In genomic region chr1:1164361-1164700, GRCh38 we compare ENCODE assay signal across 20 cellular contexts. TPM values are rescaled to one million over a fixed set of nuclear protein-coding genes. Genes with fewer than 3 reads are reported as not detected.
DNase-seq lines count a peak whose midpoint lies in the region; ATAC-seq, FAIRE-seq and TF ChIP-seq lines count a peak whose summit lies in the region.
"Had no signal": no experiment of that assay in that cellular context is flagged by ENCODE, and none has a peak within 500 bp of the region (broad histone marks: within the 10 kb centered on the region; RNA-seq: fewer than 3 reads in every experiment).

No MANE protein-coding gene starts in this region.

- H3K4me1 ChIP-seq in HepG2 (ENCODE audit: insufficient read depth, low read length) (peaks cover 57% of the 10 kb centered on the region), right lobe of liver (no peaks in the 10 kb centered on the region), foreskin keratinocyte (peaks cover 5% of the 10 kb centered on the region)
- no peaks in the 10 kb centered on the region for H3K4me1 ChIP-seq in effector memory CD4-positive, alpha-beta T cell (ENCODE audit: control insufficient read depth, insufficient read depth, low read length, poor library complexity, severe bottlenecking)

- TF ChIP-seq POLR2A in HepG2 (IDR thresholded peaks at IDR 0.05; ENCODE audit: insufficient read depth in 1 of 2, low read depth in 2 of 2, low read length in 2 of 2) = no peak
- no peak for TF ChIP-seq POLR2A in right lobe of liver (IDR thresholded peaks at IDR 0.05)

- H3K4me2 ChIP-seq in HepG2 (ENCODE audit: low read depth, low read length) = peak overlapping the region; percentile 82

- no peak for FAIRE-seq in HepG2 (lab: Jason Lieb, UNC)
- FAIRE-seq: A204.1 had no signal

- H3K27ac ChIP-seq in HepG2 (ENCODE audit: extremely low read length, insufficient read depth, low read length) (peak overlapping the region; percentile 34), right lobe of liver (no peak overlapping the region), foreskin keratinocyte (peak overlapping the region; percentile 83)
- H3K27ac ChIP-seq in effector memory CD4-positive, alpha-beta T cell (ENCODE audit: insufficient read depth, low read length, poor library complexity, severe bottlenecking) = no peak overlapping the region
- H3K27ac ChIP-seq: esophagus muscularis mucosa, spleen had no signal

- peak overlapping the region; percentile 58 for H3K4me3 Mint-ChIP-seq in nephron progenitor cell
- H3K4me3 Mint-ChIP-seq: CD4-positive, alpha-beta memory T cell had no signal

- H3K4me3 ChIP-seq in HepG2 (replicated peaks in 1 of 3; ENCODE audit: insufficient read depth in 1 of 3, low read depth in 2 of 3, low read length in 3 of 3) (peak overlapping the region; percentile 47 to 68 (median 67); a peak in 4 of 6 replicates), right lobe of liver (no peak overlapping the region)
- H3K4me3 ChIP-seq in effector memory CD4-positive, alpha-beta T cell (ENCODE audit: insufficient read depth, low read depth, low read length, poor library complexity, severe bottlenecking) = no peak overlapping the region
- H3K4me3 ChIP-seq: spleen had no signal

- H3K27me3 ChIP-seq in HepG2 (ENCODE audit: control insufficient read depth in 1 of 2, insufficient read depth in 2 of 2, low read length in 2 of 2) (no peaks in the 10 kb centered on the region), right lobe of liver (no peaks in the 10 kb centered on the region), foreskin keratinocyte (no peaks in the 10 kb centered on the region)
- no peaks in the 10 kb centered on the region for H3K27me3 ChIP-seq in effector memory CD4-positive, alpha-beta T cell (replicated peaks; ENCODE audit: control insufficient read depth, insufficient read depth, low read length, poor library complexity, severe bottlenecking)

- WGBS in HepG2 (ENCODE audit: low lambda C conversion rate) = 69% methylated on average over 10 of the region's 26 CpGs
- 52% methylated on average over 10 of the region's 26 CpGs for WGBS in right lobe of liver (ENCODE audit: insufficient coverage, low coverage, low lambda C conversion rate, missing lambda C conversion rate)

- ATAC-seq in HepG2 = no peak
- no peak for ATAC-seq in right lobe of liver
- ATAC-seq in foreskin keratinocyte = no peak
- ATAC-seq in HG03342 (IDR thresholded peaks at IDR 0.05; ENCODE audit: unreplicated experiment) = no peak
- ATAC-seq in HG03460 (IDR thresholded peaks at IDR 0.05; ENCODE audit: unreplicated experiment) = no peak

- H3K4me1 Mint-ChIP-seq in nephron progenitor cell = peaks cover 23% of the 10 kb centered on the region

- H3K79me2 ChIP-seq in HepG2 (ENCODE audit: insufficient read depth, low read length) = no peaks in the 10 kb centered on the region

- no TSS peak for BruUV-seq in HepG2 (replicated peaks; lab: Mats Ljungman, UMichigan)

- POLR2A ChIA-PET in HepG2 (lab: Yijun Ruan, JAX) = interaction anchor here (1.0 to 7.4 kb wide), 13 partner anchors 10 to 158 kb away, joined by 3 to 93 read pairs (median 6); partner anchors contain the start of genes AGRN and SDF4

- H3K9me3 ChIP-seq in HepG2 (ENCODE audit: low read length) (no peaks in the 10 kb centered on the region), right lobe of liver (no peaks in the 10 kb centered on the region)
- H3K9me3 ChIP-seq in effector memory CD4-positive, alpha-beta T cell (ENCODE audit: control insufficient read depth, low read length) = no peaks in the 10 kb centered on the region
- H3K9me3 ChIP-seq: esophagus muscularis mucosa, spleen had no signal

- no peak for TF ChIP-seq EP300 in HepG2 (IDR thresholded peaks at IDR 0.05; ENCODE audit: low read depth in 2 of 2, low read length in 2 of 2)
- TF ChIP-seq EP300 in HepG2 (CRISPR knock-in tag; IDR thresholded peaks at IDR 0.05; ENCODE audit: borderline replicate concordance) = no peak

- intact Hi-C loops in HepG2 (cut with micrococcal nuclease; ENCODE audit: unreplicated experiment) = no loop called here
- intact Hi-C loops in right lobe of liver (cut with DNase I) = no loop called here

- H3K36me3 ChIP-seq in HepG2 (replicated peaks in 1 of 2; ENCODE audit: control insufficient read depth in 1 of 2, insufficient read depth in 2 of 2, low read length in 2 of 2) = no peaks in the 10 kb centered on the region
- no peaks in the 10 kb centered on the region for H3K36me3 ChIP-seq in right lobe of liver
- no peaks in the 10 kb centered on the region for H3K36me3 ChIP-seq in effector memory CD4-positive, alpha-beta T cell (ENCODE audit: control insufficient read depth, insufficient read depth, low read length)
- H3K36me3 ChIP-seq: esophagus muscularis mucosa, spleen had no signal

- TF ChIP-seq CTCF in HepG2 (CRISPR knock-in tag; IDR thresholded peaks at IDR 0.05) (no peak), right lobe of liver (IDR thresholded peaks at IDR 0.05) (no peak), foreskin keratinocyte (conservative IDR thresholded peaks at IDR 0.05) (no peak), nephron progenitor cell (IDR thresholded peaks at IDR 0.05) (no peak)

- peaks cover 10% of the 10 kb centered on the region for H3K27me3 Mint-ChIP-seq in nephron progenitor cell (ENCODE audit: low read depth, poor library complexity)

- H4K20me1 ChIP-seq in HepG2 (ENCODE audit: insufficient read depth, low read length) = no peaks in the 10 kb centered on the region

- TF ChIP-seq RAD21 in HepG2 (CRISPR knock-in tag; IDR thresholded peaks at IDR 0.05) = no peak

- CTCF ChIA-PET in HepG2 (lab: Yijun Ruan, JAX; ENCODE audit: low intra/inter-chr PET ratio, low total read pairs) = no interaction called here

- no peaks in the 10 kb centered on the region for H3K9me3 Mint-ChIP-seq in nephron progenitor cell
- H3K9me3 Mint-ChIP-seq: CD4-positive, alpha-beta memory T cell had no signal

- peak overlapping the region; percentile 63; the same call in 1 of the 2 replicates for H3K9ac ChIP-seq in HepG2 (ENCODE audit: insufficient read depth, low read depth, low read length)

- DNase-seq in HepG2 (ENCODE audit: low spot score) = no peak
- DNase-seq in right lobe of liver = no peak
- no peak for DNase-seq in foreskin keratinocyte
- no peak for DNase-seq in nephron progenitor cell
- DNase-seq in EL = no peak
- DNase-seq in effector memory CD4-positive, alpha-beta T cell = no peak
- DNase-seq: amniotic stem cell, KG1, NCI-H146, NCI-H446 treated with DMSO at 0.1 percent for 48 hours, occipital lobe, spleen had no signal

- in situ Hi-C loops in HepG2 (cut with HindIII; ENCODE audit: extremely low pct_ligation_motif_present, low pct_unique_long_range_greater_than_20kb) = no loop called here

- H3K27ac Mint-ChIP-seq in nephron progenitor cell = peak overlapping the region; percentile 71

- H2AFZ ChIP-seq in HepG2 (ENCODE audit: low read length) = no peak overlapping the region

- H3K36me3 Mint-ChIP-seq in nephron progenitor cell (ENCODE audit: low read depth) = no peaks in the 10 kb centered on the region
- H3K36me3 Mint-ChIP-seq: CD4-positive, alpha-beta memory T cell had no signal

RNA-seq across cellular contexts. Expression of gene TTLL10, which starts 9.3 kb away (rescaled TPM):
- total RNA-seq in HepG2 (2016; rRNA removed; fragmentation: Illumina TruSeq; extraction: Trizol) = not detected in 2 replicates
- not detected in 2 replicates for total RNA-seq in HepG2 (2016; cell fraction: cytosol; rRNA removed; fragmentation: Illumina TruSeq; extraction: Trizol; ENCODE audit: low read depth)
- total RNA-seq in HepG2 (2016; cell fraction: insoluble cytoplasmic fraction; rRNA removed; fragmentation: Illumina TruSeq; extraction: Trizol) = not detected in 2 replicates
- not detected in 2 replicates for total RNA-seq in HepG2 (2016; cell fraction: membrane; rRNA removed; fragmentation: Illumina TruSeq; extraction: Trizol)
- total RNA-seq in HepG2 (2016; cell fraction: nucleus; rRNA removed; fragmentation: Illumina TruSeq; extraction: Trizol) = not detected in 2 replicates
- not detected in 2 replicates for polyA plus RNA-seq in HepG2 (2011; rRNA removed)
- polyA plus RNA-seq in HepG2 (2011; cell fraction: cytosol; rRNA removed) = 0.06 and 0.08 TPM in 2 replicates
- polyA plus RNA-seq in HepG2 (2011; cell fraction: nucleus; rRNA removed) = 0.24 and 0.48 TPM in 2 replicates
- polyA plus RNA-seq in HepG2 (2012) = 0.07 TPM in 1 of 2 replicates, not detected in the other
- not detected in 2 replicates for polyA plus RNA-seq in HepG2 (2016; cell fraction: cytosol; fragmentation: Illumina TruSeq; extraction: Trizol; ENCODE audit: low read depth)
- polyA plus RNA-seq in HepG2 (2016; cell fraction: insoluble cytoplasmic fraction; fragmentation: Illumina TruSeq; extraction: Trizol; ENCODE audit: low read depth) = not detected in 2 replicates
- not detected in 2 replicates for polyA plus RNA-seq in HepG2 (2016; cell fraction: membrane; fragmentation: Illumina TruSeq; extraction: Trizol; ENCODE audit: low read depth)
- not detected in 2 replicates for polyA plus RNA-seq in HepG2 (2016; cell fraction: nucleus; fragmentation: Illumina TruSeq; extraction: Trizol; ENCODE audit: insufficient read depth, low read depth)
- 0.18 TPM in 1 of 2 replicates, not detected in the other for polyA minus RNA-seq in HepG2 (2011; rRNA and poly(A)+ RNA removed; ENCODE audit: low replicate concordance)
- not detected in 2 replicates for polyA minus RNA-seq in HepG2 (2011; cell fraction: cytosol; rRNA and poly(A)+ RNA removed)
- polyA minus RNA-seq in HepG2 (2011; cell fraction: nucleus; rRNA and poly(A)+ RNA removed) = not detected in 2 replicates
- total RNA-seq in right lobe of liver = not detected
- not detected in 2 replicates for total RNA-seq in foreskin keratinocyte
- polyA plus RNA-seq in foreskin keratinocyte = 0.02 TPM in 1 of 2 replicates, not detected in the other
- total RNA-seq: CD4-positive, alpha-beta memory T cell; H7; left lobe of liver; occipital lobe had no signal

RNA-seq across cellular contexts. Expression of gene TNFRSF18, which starts 42.1 kb away (rescaled TPM):
- total RNA-seq in HepG2 (2016; rRNA removed; fragmentation: Illumina TruSeq; extraction: Trizol) (not detected in 2 replicates), right lobe of liver (under 1 TPM in 2 of 6 experiments, not detected in 4; 0.24 to 0.27 TPM), foreskin keratinocyte (0.65 and 0.85 TPM in 2 replicates)
- not detected in 2 replicates for total RNA-seq in HepG2 (2016; cell fraction: cytosol; rRNA removed; fragmentation: Illumina TruSeq; extraction: Trizol; ENCODE audit: low read depth)
- total RNA-seq in HepG2 (2016; cell fraction: insoluble cytoplasmic fraction; rRNA removed; fragmentation: Illumina TruSeq; extraction: Trizol) = not detected in 2 replicates
- not detected in 2 replicates for total RNA-seq in HepG2 (2016; cell fraction: membrane; rRNA removed; fragmentation: Illumina TruSeq; extraction: Trizol)
- total RNA-seq in HepG2 (2016; cell fraction: nucleus; rRNA removed; fragmentation: Illumina TruSeq; extraction: Trizol) = not detected in 2 replicates
- polyA plus RNA-seq in HepG2 (2011; rRNA removed) (not detected in 2 replicates), foreskin keratinocyte (0.82 and 1.3 TPM in 2 replicates)
- not detected in 2 replicates for polyA plus RNA-seq in HepG2 (2011; cell fraction: cytosol; rRNA removed)
- 0.19 TPM in 1 of 2 replicates, not detected in the other for polyA plus RNA-seq in HepG2 (2011; cell fraction: nucleus; rRNA removed)
- not detected in 2 replicates for polyA plus RNA-seq in HepG2 (2012)
- polyA plus RNA-seq in HepG2 (2016; cell fraction: cytosol; fragmentation: Illumina TruSeq; extraction: Trizol; ENCODE audit: low read depth) = not detected in 2 replicates
- polyA plus RNA-seq in HepG2 (2016; cell fraction: insoluble cytoplasmic fraction; fragmentation: Illumina TruSeq; extraction: Trizol; ENCODE audit: low read depth) = not detected in 2 replicates
- not detected in 2 replicates for polyA plus RNA-seq in HepG2 (2016; cell fraction: membrane; fragmentation: Illumina TruSeq; extraction: Trizol; ENCODE audit: low read depth)
- not detected in 2 replicates for polyA plus RNA-seq in HepG2 (2016; cell fraction: nucleus; fragmentation: Illumina TruSeq; extraction: Trizol; ENCODE audit: insufficient read depth, low read depth)
- not detected in 2 replicates for polyA minus RNA-seq in HepG2 (2011; rRNA and poly(A)+ RNA removed; ENCODE audit: low replicate concordance)
- not detected in 2 replicates for polyA minus RNA-seq in HepG2 (2011; cell fraction: cytosol; rRNA and poly(A)+ RNA removed)
- polyA minus RNA-seq in HepG2 (2011; cell fraction: nucleus; rRNA and poly(A)+ RNA removed) = not detected in 2 replicates
- total RNA-seq: cerebellum, H7, left lobe of liver, occipital lobe had no signal

RNA-seq across cellular contexts. Expression of gene C1orf159, which starts 48.4 kb away (rescaled TPM):
- total RNA-seq in HepG2 (2016; rRNA removed; fragmentation: Illumina TruSeq; extraction: Trizol) (3.8 and 6.7 TPM in 2 replicates), right lobe of liver (1 to 10 TPM; 4.0 to 7.7 (median 6.4) TPM), foreskin keratinocyte (14.4 and 15.4 TPM in 2 replicates)
- total RNA-seq in HepG2 (2016; cell fraction: cytosol; rRNA removed; fragmentation: Illumina TruSeq; extraction: Trizol; ENCODE audit: low read depth) = 6.3 and 6.8 TPM in 2 replicates
- total RNA-seq in HepG2 (2016; cell fraction: insoluble cytoplasmic fraction; rRNA removed; fragmentation: Illumina TruSeq; extraction: Trizol) = 3.6 and 6.6 TPM in 2 replicates
- 7.4 and 7.9 TPM in 2 replicates for total RNA-seq in HepG2 (2016; cell fraction: membrane; rRNA removed; fragmentation: Illumina TruSeq; extraction: Trizol)
- 6.3 and 7.7 TPM in 2 replicates for total RNA-seq in HepG2 (2016; cell fraction: nucleus; rRNA removed; fragmentation: Illumina TruSeq; extraction: Trizol)
- polyA plus RNA-seq in HepG2 (2011; rRNA removed) (3.8 and 4.2 TPM in 2 replicates), foreskin keratinocyte (21.2 and 21.3 TPM in 2 replicates)
- 1.7 and 4.2 TPM in 2 replicates for polyA plus RNA-seq in HepG2 (2011; cell fraction: cytosol; rRNA removed)
- polyA plus RNA-seq in HepG2 (2011; cell fraction: nucleus; rRNA removed) = 22.9 and 35.9 TPM in 2 replicates
- polyA plus RNA-seq in HepG2 (2012) = 2.8 and 3.2 TPM in 2 replicates
- 4.7 and 6.0 TPM in 2 replicates for polyA plus RNA-seq in HepG2 (2016; cell fraction: cytosol; fragmentation: Illumina TruSeq; extraction: Trizol; ENCODE audit: low read depth)
- polyA plus RNA-seq in HepG2 (2016; cell fraction: insoluble cytoplasmic fraction; fragmentation: Illumina TruSeq; extraction: Trizol; ENCODE audit: low read depth) = 3.5 and 4.0 TPM in 2 replicates
- polyA plus RNA-seq in HepG2 (2016; cell fraction: membrane; fragmentation: Illumina TruSeq; extraction: Trizol; ENCODE audit: low read depth) = 7.0 and 8.1 TPM in 2 replicates
- polyA plus RNA-seq in HepG2 (2016; cell fraction: nucleus; fragmentation: Illumina TruSeq; extraction: Trizol; ENCODE audit: insufficient read depth, low read depth) = 19.9 and 20.1 TPM in 2 replicates
- polyA minus RNA-seq in HepG2 (2011; rRNA and poly(A)+ RNA removed; ENCODE audit: low replicate concordance) = 2.9 and 5.6 TPM in 2 replicates
- polyA minus RNA-seq in HepG2 (2011; cell fraction: cytosol; rRNA and poly(A)+ RNA removed) = 2.1 and 2.2 TPM in 2 replicates
- polyA minus RNA-seq in HepG2 (2011; cell fraction: nucleus; rRNA and poly(A)+ RNA removed) = 3.7 and 4.5 TPM in 2 replicates

RNA-seq across cellular contexts. Expression of gene TNFRSF4, which starts 49.6 kb away (rescaled TPM):
- total RNA-seq in HepG2 (2016; rRNA removed; fragmentation: Illumina TruSeq; extraction: Trizol) (not detected in 2 replicates), right lobe of liver (under 1 TPM in 4 of 6 experiments, not detected in 2; 0.20 to 0.99 (median 0.28) TPM), foreskin keratinocyte (not detected in 2 replicates)
- not detected in 2 replicates for total RNA-seq in HepG2 (2016; cell fraction: cytosol; rRNA removed; fragmentation: Illumina TruSeq; extraction: Trizol; ENCODE audit: low read depth)
- not detected in 2 replicates for total RNA-seq in HepG2 (2016; cell fraction: insoluble cytoplasmic fraction; rRNA removed; fragmentation: Illumina TruSeq; extraction: Trizol)
- not detected in 2 replicates for total RNA-seq in HepG2 (2016; cell fraction: membrane; rRNA removed; fragmentation: Illumina TruSeq; extraction: Trizol)
- total RNA-seq in HepG2 (2016; cell fraction: nucleus; rRNA removed; fragmentation: Illumina TruSeq; extraction: Trizol) = not detected in 2 replicates
- polyA plus RNA-seq in HepG2 (2011; rRNA removed) (0.21 TPM in 1 of 2 replicates, not detected in the other), foreskin keratinocyte (not detected in 2 replicates)
- polyA plus RNA-seq in HepG2 (2011; cell fraction: cytosol; rRNA removed) = 0.03 TPM in 1 of 2 replicates, not detected in the other
- polyA plus RNA-seq in HepG2 (2011; cell fraction: nucleus; rRNA removed) = 0.18 and 0.28 TPM in 2 replicates
- polyA plus RNA-seq in HepG2 (2012) = not detected in 2 replicates
- polyA plus RNA-seq in HepG2 (2016; cell fraction: cytosol; fragmentation: Illumina TruSeq; extraction: Trizol; ENCODE audit: low read depth) = not detected in 2 replicates
- not detected in 2 replicates for polyA plus RNA-seq in HepG2 (2016; cell fraction: insoluble cytoplasmic fraction; fragmentation: Illumina TruSeq; extraction: Trizol; ENCODE audit: low read depth)
- polyA plus RNA-seq in HepG2 (2016; cell fraction: membrane; fragmentation: Illumina TruSeq; extraction: Trizol; ENCODE audit: low read depth) = not detected in 2 replicates
- polyA plus RNA-seq in HepG2 (2016; cell fraction: nucleus; fragmentation: Illumina TruSeq; extraction: Trizol; ENCODE audit: insufficient read depth, low read depth) = not detected in 2 replicates
- not detected in 2 replicates for polyA minus RNA-seq in HepG2 (2011; rRNA and poly(A)+ RNA removed; ENCODE audit: low replicate concordance)
- not detected in 2 replicates for polyA minus RNA-seq in HepG2 (2011; cell fraction: cytosol; rRNA and poly(A)+ RNA removed)
- polyA minus RNA-seq in HepG2 (2011; cell fraction: nucleus; rRNA and poly(A)+ RNA removed) = not detected in 2 replicates
- total RNA-seq: cerebellum, occipital lobe had no signal

Comparison
In these comparisons a context has a peak if more than half of its experiments do, and no peak if none do; other contexts are left out.
1. H3K27ac ChIP-seq: peak in HepG2 (single experiment) and foreskin keratinocyte (single experiment); none in right lobe of liver (0 of 3) and effector memory CD4-positive, alpha-beta T cell (single experiment).
2. H3K4me3 ChIP-seq: peak in HepG2 (3 of 3); none in right lobe of liver (0 of 3) and effector memory CD4-positive, alpha-beta T cell (single experiment).